ENCODE assay signal across 29 cellular contexts in the genomic region with DNA sequence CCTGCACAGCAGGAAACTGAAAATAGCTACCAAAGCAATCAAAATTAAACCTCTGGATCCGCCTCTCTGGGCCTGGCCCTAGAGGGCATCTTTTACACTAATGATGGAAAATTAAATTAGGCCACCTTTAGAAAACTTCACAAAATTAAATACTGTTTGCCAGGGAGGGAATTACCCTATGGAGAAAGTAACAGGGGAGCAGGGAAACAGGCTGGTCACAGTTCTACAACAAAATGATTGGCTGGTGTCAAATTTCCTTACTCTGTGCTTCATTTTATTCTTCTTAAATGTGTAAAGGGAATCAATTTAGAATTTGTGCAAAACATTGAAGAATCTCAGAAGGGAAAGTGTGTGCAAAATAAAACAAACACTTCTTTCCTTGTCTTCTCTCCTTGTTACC.
"Had no signal": no experiment of that assay in that cellular context is flagged by ENCODE, and none has a peak within 500 bp of the region (broad histone marks: within the 10 kb centered on the region; RNA-seq: fewer than 3 reads in every experiment).

No MANE protein-coding gene starts in this region.

- FAIRE-seq: colon had no signal

- H3K36me3 ChIP-seq: adrenal gland, esophagus muscularis mucosa, gastrocnemius medialis, heart left ventricle had no signal

- H3K4me1 ChIP-seq: adrenal gland, body of pancreas, esophagus muscularis mucosa, gastrocnemius medialis, heart left ventricle had no signal

- H3K27me3 ChIP-seq: adrenal gland, body of pancreas, esophagus muscularis mucosa, foreskin keratinocyte had no signal

- H3K4me3 ChIP-seq: adrenal gland, body of pancreas, esophagus muscularis mucosa, gastrocnemius medialis, heart left ventricle had no signal

- H3K27ac ChIP-seq: adrenal gland, body of pancreas, esophagus muscularis mucosa, foreskin keratinocyte, gastrocnemius medialis, heart left ventricle had no signal

- H3K9me3 ChIP-seq: adrenal gland, body of pancreas, esophagus muscularis mucosa, gastrocnemius medialis, heart left ventricle had no signal

- DNase-seq: activated CD4-positive, alpha-beta memory T cell treated with anti-CD3 and anti-CD28 coated beads, Interleukin-2, amount 10 ng/mL, durations not matched to agents 7 days and 5 days; activated CD4-positive, alpha-beta T cell treated with anti-CD3 and anti-CD28 coated beads for 36 hours; activated CD4-positive, alpha-beta T cell treated with anti-CD3 and anti-CD28 coated beads, Interleukin-2, amount 10 ng/mL, durations not matched to agents 24 days and 14 days; activated CD4-positive, CD25-positive, alpha-beta regulatory T cell; activated CD4-positive, CD25-positive, alpha-beta regulatory T cell treated with anti-CD3 and anti-CD28 coated beads, Interleukin-2, amount 50 U/mL, for 72 hours; activated CD8-positive, alpha-beta memory T cell treated with anti-CD3 and anti-CD28 coated beads, Interleukin-2, amount 50 U/mL, for 48 hours; activated gamma-delta T cell treated with Interleukin-2 at 50 U/mL for 16 hours; activated naive CD4-positive, alpha-beta T cell treated with anti-CD3 and anti-CD28 coated beads, Interleukin-2, amount 50 U/mL, for 16 hours; activated naive CD4-positive, alpha-beta T cell treated with Interleukin-2 at 50 U/mL for 16 hours; activated T-cell treated with anti-CD3 and anti-CD28 coated beads for 4 hours; activated T-cell treated with anti-CD3 and anti-CD28 coated beads, Interleukin-2, amount 50 U/mL, for 24 hours; activated T-cell treated with anti-CD3 and anti-CD28 coated beads, Interleukin-2, amount 50 U/mL, for 72 hours; adrenal gland; amygdala; aorta; body of pancreas; caudate nucleus; cortex of kidney; dermis blood vessel endothelial cell; effector CD4-positive, alpha-beta T cell; effector memory CD8-positive, alpha-beta T cell; erythroblast; foreskin keratinocyte; gastrocnemius medialis; glutamatergic neuron; heart left ventricle; T-helper 2 cell had no signal
